9 cellular contexts compared by ENCODE assay signal in genomic region chr2:97697252-97698235, GRCh38. TPM values are rescaled to one million over a fixed set of nuclear protein-coding genes. Genes with fewer than 3 reads are reported as not detected.
A peak's percentile ranks its signal among the peaks of the same experiment; 100 is the strongest.
DNase-seq lines count a peak whose midpoint lies in the region; ATAC-seq and TF ChIP-seq lines count a peak whose summit lies in the region.
"Had no signal": no experiment of that assay in that cellular context is flagged by ENCODE, and none has a peak within 500 bp of the region (broad histone marks: within the 10 kb centered on the region; RNA-seq: fewer than 3 reads in every experiment).

No MANE protein-coding gene starts in this region.

- TF ChIP-seq CTCF in GM12865 (IDR thresholded peaks at IDR 0.05; ENCODE audit: insufficient read depth, low read depth, low read length, missing control alignments) (peak; percentile 82), kidney epithelial cell (IDR thresholded peaks at IDR 0.05; ENCODE audit: insufficient read depth, low read length, poor library complexity, severe bottlenecking) (peak; percentile 90)

- H3K36me3 ChIP-seq in kidney epithelial cell (ENCODE audit: control insufficient read depth, insufficient read depth, low read length), result no peaks in the 10 kb centered on the region

- H3K4me3 ChIP-seq in GM12865 (ENCODE audit: low read depth, low read length) (no peak overlapping the region), kidney epithelial cell (ENCODE audit: low read depth, low read length) (no peak overlapping the region)
- H3K4me3 ChIP-seq: skin epidermis had no signal

- H3K27me3 ChIP-seq in kidney epithelial cell (ENCODE audit: control insufficient read depth, insufficient read depth, low read length), result no peaks in the 10 kb centered on the region

- DNase-seq in GM12865 (ENCODE audit: low read depth) (peak; percentile 91), NCI-H524 treated with DMSO at 0.1 percent for 48 hours (lab: John Stamatoyannopoulos, UW) (peak; percentile 26), cerebellar nuclear complex (lab: John Stamatoyannopoulos, UW) (peak; percentile 18 to 68), kidney epithelial cell (ENCODE audit: low read depth) (peak; percentile 29)
- peak; percentile 94 to 95 for DNase-seq in activated CD4-positive, alpha-beta T cell treated with anti-CD3 and anti-CD28 coated beads for 24 hours (ENCODE audit: low read depth in 2 of 2)
- DNase-seq in stimulated activated CD4-positive, alpha-beta T cell treated with anti-CD3 and anti-CD28 coated beads, Interleukin-1b, Interleukin-23, amount 100 ng/mL, for 4 hours (ENCODE audit: low read depth in 2 of 2), result peak; percentile 95 to 97

- ATAC-seq in HG03432 (IDR thresholded peaks at IDR 0.05; ENCODE audit: unreplicated experiment) (peak; percentile 72), HG02981 (IDR thresholded peaks at IDR 0.05; ENCODE audit: unreplicated experiment) (no peak)

RNA-seq across cellular contexts. Expression of gene ZAP70, which starts 15.8 kb away (rescaled TPM):
- total RNA-seq in kidney epithelial cell, result 0.55 TPM in 1 of 2 replicates, not detected in the other

RNA-seq across cellular contexts. Expression of gene C2orf92, which starts 28.0 kb away (rescaled TPM):
- 0.96 and 1.9 TPM in 2 replicates for total RNA-seq in kidney epithelial cell

RNA-seq across cellular contexts. Expression of gene ACTR1B, which starts 33.7 kb away (rescaled TPM):
- total RNA-seq in kidney epithelial cell, result 50.3 and 58.3 TPM in 2 replicates

RNA-seq across cellular contexts. Expression of gene COX5B, which starts 51.7 kb away (rescaled TPM):
- total RNA-seq in kidney epithelial cell, result 393 and 441 TPM in 2 replicates

Comparison
In these comparisons a context has a peak if more than half of its experiments do, and no peak if none do; other contexts are left out.
1. DNase-seq: peak in every context shown above with its lines; median percentile 96 in stimulated activated CD4-positive, alpha-beta T cell treated with anti-CD3 and anti-CD28 coated beads, Interleukin-1b, Interleukin-23, amount 100 ng/mL, for 4 hours; 94 in activated CD4-positive, alpha-beta T cell treated with anti-CD3 and anti-CD28 coated beads for 24 hours; 91 in GM12865; 43 in cerebellar nuclear complex; 29 in kidney epithelial cell; 26 in NCI-H524 treated with DMSO at 0.1 percent for 48 hours.